8 cellular contexts compared by ENCODE assay signal in the genomic region with DNA sequence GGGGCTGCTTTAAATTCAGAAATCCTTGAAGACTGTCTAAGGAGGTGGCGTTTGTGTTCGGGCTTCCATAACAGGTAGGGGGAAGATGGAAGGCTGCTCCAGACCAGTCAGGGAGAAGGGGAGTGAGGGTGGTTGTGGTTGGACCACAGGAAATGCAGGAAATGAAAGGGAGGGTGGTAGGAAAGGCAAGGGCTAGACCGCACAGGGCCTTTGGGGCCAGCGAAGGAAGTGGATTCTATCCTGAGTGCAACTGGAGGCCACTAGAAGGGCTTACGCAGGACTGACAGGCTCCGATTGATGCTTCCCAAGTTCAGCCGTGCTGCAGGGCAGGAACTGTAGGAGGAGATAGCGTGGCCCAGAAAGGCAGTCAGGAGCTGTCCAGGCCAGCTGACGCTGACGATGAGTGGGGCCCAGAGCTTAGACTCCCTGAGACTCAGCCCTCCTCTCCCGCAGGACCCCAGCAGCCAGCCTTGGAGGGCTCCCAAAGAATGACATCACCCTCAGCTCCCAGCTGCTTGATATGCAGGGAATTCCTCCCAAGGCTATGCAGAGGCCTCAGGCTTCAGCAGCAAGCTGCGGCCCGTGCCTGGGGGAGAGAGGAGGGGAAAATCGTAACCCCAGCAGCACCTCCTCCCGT. TPM values are rescaled to one million over a fixed set of nuclear protein-coding genes. Genes with fewer than 3 reads are reported as not detected.
DNase-seq lines count a peak whose midpoint lies in the region; ATAC-seq and TF ChIP-seq lines count a peak whose summit lies in the region.

No MANE protein-coding gene starts in this region.

- H3K4me3 ChIP-seq in endodermal cell (ENCODE audit: low read length) (no peak overlapping the region), lower lobe of right lung (no peak overlapping the region), uterus (no peak overlapping the region)
- no peak overlapping the region for H3K4me3 ChIP-seq in CD8-positive, alpha-beta T cell (ENCODE audit: low read depth, low read length)

- peak; percentile 31 for TF ChIP-seq CTCF in endodermal cell (conservative IDR thresholded peaks at IDR 0.05)
- no peak for TF ChIP-seq CTCF in lower lobe of right lung (IDR thresholded peaks at IDR 0.05)
- TF ChIP-seq CTCF in uterus (IDR thresholded peaks at IDR 0.05) = no peak
- TF ChIP-seq CTCF in CD8-positive, alpha-beta T cell (IDR thresholded peaks at IDR 0.05) = no peak

- peak; percentile 11 for DNase-seq in SKM-1 treated with dmso at 0.1 percent for 144 hours (lab: John Stamatoyannopoulos, UW; ENCODE audit: unreplicated experiment)
- no peak for DNase-seq in SKM-1 (lab: John Stamatoyannopoulos, UW; ENCODE audit: unreplicated experiment)
- peak; percentile 84 for DNase-seq in endodermal cell
- DNase-seq in lower lobe of right lung = no peak
- DNase-seq in uterus = peak; percentile 87 to 88
- DNase-seq in CD8-positive, alpha-beta T cell = no peak

- H3K27ac ChIP-seq in endodermal cell (ENCODE audit: low read depth, low read length) = no peak overlapping the region
- no peak overlapping the region for H3K27ac ChIP-seq in lower lobe of right lung
- H3K27ac ChIP-seq in uterus = peak overlapping the region in 1 of 2 donors; percentile 74
- H3K27ac ChIP-seq in CD8-positive, alpha-beta T cell (ENCODE audit: low read depth, low read length) = no peak overlapping the region

- H3K4me1 ChIP-seq in endodermal cell (ENCODE audit: control insufficient read depth, insufficient read depth, low read length) (no peaks in the 10 kb centered on the region), lower lobe of right lung (peaks cover 7% of the 10 kb centered on the region), uterus (peaks cover 0 to 8% of the 10 kb centered on the region in 2 donors)
- H3K4me1 ChIP-seq in CD8-positive, alpha-beta T cell (ENCODE audit: insufficient read depth, low read length) = no peaks in the 10 kb centered on the region

- H3K27ac Mint-ChIP-seq in endodermal cell = no peak overlapping the region
- H3K27ac Mint-ChIP-seq in CD8-positive, alpha-beta T cell = no peak overlapping the region

- ATAC-seq in lower lobe of right lung (peak; percentile 49 to 74), GM18519 (IDR thresholded peaks at IDR 0.05; ENCODE audit: low FRiP score, unreplicated experiment) (no peak), GM19324 (IDR thresholded peaks at IDR 0.05; ENCODE audit: low FRiP score, unreplicated experiment) (no peak)
- ATAC-seq in CD8-positive, alpha-beta T cell = no peak

- H3K9me3 ChIP-seq in endodermal cell (ENCODE audit: control insufficient read depth, low read length) = no peaks in the 10 kb centered on the region
- no peaks in the 10 kb centered on the region for H3K9me3 ChIP-seq in lower lobe of right lung
- H3K9me3 ChIP-seq in uterus = no peaks in the 10 kb centered on the region
- no peaks in the 10 kb centered on the region for H3K9me3 ChIP-seq in CD8-positive, alpha-beta T cell (ENCODE audit: low read length)

- no peaks in the 10 kb centered on the region for H3K36me3 Mint-ChIP-seq in endodermal cell (ENCODE audit: low read depth)
- H3K36me3 Mint-ChIP-seq in CD8-positive, alpha-beta T cell = no peaks in the 10 kb centered on the region

- H3K27me3 ChIP-seq in endodermal cell (ENCODE audit: control insufficient read depth, insufficient read depth, low read length, poor library complexity, severe bottlenecking) = peaks cover 26% of the 10 kb centered on the region
- peaks cover 14% of the 10 kb centered on the region for H3K27me3 ChIP-seq in lower lobe of right lung (ENCODE audit: low read depth)
- no peaks in the 10 kb centered on the region for H3K27me3 ChIP-seq in uterus
- H3K27me3 ChIP-seq in CD8-positive, alpha-beta T cell (ENCODE audit: insufficient read depth, low read length) = peaks cover 3% of the 10 kb centered on the region

- 52 to 71% methylated on average over 7 to 15 of the region's 15 CpGs for WGBS in endodermal cell (ENCODE audit: insufficient coverage in 1 of 2, insufficient read length in 1 of 2), 2 experiments

- H3K9me3 Mint-ChIP-seq in endodermal cell = no peaks in the 10 kb centered on the region
- no peaks in the 10 kb centered on the region for H3K9me3 Mint-ChIP-seq in CD8-positive, alpha-beta T cell

- intact Hi-C loops in lower lobe of right lung (cut with DNase I) = no loop called here
- intact Hi-C loops in uterus (cut with DNase I; ENCODE audit: low total_unique reads) = no loop called here
- intact Hi-C loops in CD8-positive, alpha-beta T cell (cut with DNase I, micrococcal nuclease) = no loop called here

- H3K27me3 Mint-ChIP-seq in endodermal cell (ENCODE audit: insufficient read depth) = no peaks in the 10 kb centered on the region
- peaks cover 15% of the 10 kb centered on the region for H3K27me3 Mint-ChIP-seq in CD8-positive, alpha-beta T cell (ENCODE audit: low read depth)

- H3K4me3 Mint-ChIP-seq in endodermal cell = no peak overlapping the region
- H3K4me3 Mint-ChIP-seq in CD8-positive, alpha-beta T cell = no peak overlapping the region

- POLR2A ChIA-PET in CD8-positive, alpha-beta T cell (lab: Charles Lee) = no interaction called here

- H3K4me1 Mint-ChIP-seq in endodermal cell = no peaks in the 10 kb centered on the region
- H3K4me1 Mint-ChIP-seq in CD8-positive, alpha-beta T cell (ENCODE audit: low read depth) = no peaks in the 10 kb centered on the region

- no peaks in the 10 kb centered on the region for H3K36me3 ChIP-seq in endodermal cell (ENCODE audit: control insufficient read depth, insufficient read depth, low read length)
- H3K36me3 ChIP-seq in lower lobe of right lung = no peaks in the 10 kb centered on the region
- no peaks in the 10 kb centered on the region for H3K36me3 ChIP-seq in uterus
- no peaks in the 10 kb centered on the region for H3K36me3 ChIP-seq in CD8-positive, alpha-beta T cell (ENCODE audit: insufficient read depth, low read length)

- H3K9ac ChIP-seq in endodermal cell (ENCODE audit: extremely low read depth, low read length, poor library complexity, severe bottlenecking) = no peak overlapping the region

- CTCF ChIA-PET in CD8-positive, alpha-beta T cell (lab: Charles Lee) = no interaction called here

- TF ChIP-seq POLR2A in uterus (IDR thresholded peaks at IDR 0.05) = no peak

RNA-seq across cellular contexts. Expression of gene KCNIP1, which starts 48.8 kb away (rescaled TPM):
- total RNA-seq in endodermal cell = not detected
- polyA plus RNA-seq in endodermal cell (2013, experiment 1 of 2) = 2.9 TPM
- polyA plus RNA-seq in endodermal cell (2013, experiment 2 of 2) = 2.8 TPM
- total RNA-seq in lower lobe of right lung = 1.7 TPM
- total RNA-seq in uterus = 1 to 10 TPM; 1.3 to 7.0 (median 3.9) TPM
- total RNA-seq in CD8-positive, alpha-beta T cell = not detected

Comparison
In these comparisons a context has a peak if more than half of its experiments do, and no peak if none do; other contexts are left out.
1. DNase-seq: peak in SKM-1 treated with dmso at 0.1 percent for 144 hours (single experiment), endodermal cell (single experiment) and uterus (2 of 2); none in SKM-1 (single experiment), lower lobe of right lung (single experiment) and CD8-positive, alpha-beta T cell (0 of 7).
2. ATAC-seq: peak in lower lobe of right lung (2 of 2); none in CD8-positive, alpha-beta T cell (single experiment), GM18519 (single experiment) and GM19324 (single experiment).